Comparison of ENCODE assay signal across 1 cellular context in the genomic region with DNA sequence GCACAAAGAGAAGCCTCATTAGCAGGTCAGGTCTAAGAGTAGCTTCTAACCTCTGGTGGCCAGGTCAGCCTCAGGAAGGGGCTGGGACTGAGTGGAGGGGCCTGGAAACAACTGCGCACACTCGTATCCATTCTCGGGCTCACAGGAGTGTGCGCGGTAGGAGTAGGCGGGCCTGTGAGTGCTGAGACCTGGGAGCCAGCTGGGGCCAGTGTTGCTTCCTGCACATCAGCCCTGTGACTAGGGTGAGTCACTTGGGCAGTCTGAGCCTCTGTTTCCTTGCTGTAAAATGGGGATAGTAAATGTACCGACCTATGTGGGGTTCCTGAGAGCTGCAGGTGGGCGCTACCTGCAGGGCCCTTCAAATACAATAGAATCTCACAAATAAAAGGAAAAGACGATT.
TF ChIP-seq lines count a peak whose summit lies in the region.

No MANE protein-coding gene starts in this region.

TF ChIP-seq in K562, 482 proteins besides CTCF, POLR2A, EP300 and RAD21:
- TF ChIP-seq, protein P1, sequence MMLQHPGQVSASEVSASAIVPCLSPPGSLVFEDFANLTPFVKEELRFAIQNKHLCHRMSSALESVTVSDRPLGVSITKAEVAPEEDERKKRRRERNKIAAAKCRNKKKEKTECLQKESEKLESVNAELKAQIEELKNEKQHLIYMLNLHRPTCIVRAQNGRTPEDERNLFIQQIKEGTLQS (IDR thresholded peaks at IDR 0.05): 0 out of 2 replicates have a peak, but pooled peaks have one; percentile 24
- TF ChIP-seq, protein P1 (CRISPR knock-in tag; conservative IDR thresholded peaks at IDR 0.05): no peak
- TF ChIP-seq JUND (IDR thresholded peaks at IDR 0.05; ENCODE audit: borderline replicate concordance, low read depth, low read length) (peak; percentile 24; the same call in 1 of the 2 replicates), JUND (tag; IDR thresholded peaks at IDR 0.05; ENCODE audit: borderline replicate concordance, low read depth, low read length) (no peak), ZNF121 (CRISPR knock-in tag; conservative IDR thresholded peaks at IDR 0.05) (no peak)
- TF ChIP-seq, protein P2, sequence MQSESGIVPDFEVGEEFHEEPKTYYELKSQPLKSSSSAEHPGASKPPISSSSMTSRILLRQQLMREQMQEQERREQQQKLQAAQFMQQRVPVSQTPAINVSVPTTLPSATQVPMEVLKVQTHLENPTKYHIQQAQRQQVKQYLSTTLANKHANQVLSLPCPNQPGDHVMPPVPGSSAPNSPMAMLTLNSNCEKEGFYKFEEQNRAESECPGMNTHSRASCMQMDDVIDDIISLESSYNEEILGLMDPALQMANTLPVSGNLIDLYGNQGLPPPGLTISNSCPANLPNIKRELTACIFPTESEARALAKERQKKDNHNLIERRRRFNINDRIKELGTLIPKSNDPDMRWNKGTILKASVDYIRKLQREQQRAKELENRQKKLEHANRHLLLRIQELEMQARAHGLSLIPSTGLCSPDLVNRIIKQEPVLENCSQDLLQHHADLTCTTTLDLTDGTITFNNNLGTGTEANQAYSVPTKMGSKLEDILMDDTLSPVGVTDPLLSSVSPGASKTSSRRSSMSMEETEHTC (IDR thresholded peaks at IDR 0.05): no peak
- TF ChIP-seq, protein P3, sequence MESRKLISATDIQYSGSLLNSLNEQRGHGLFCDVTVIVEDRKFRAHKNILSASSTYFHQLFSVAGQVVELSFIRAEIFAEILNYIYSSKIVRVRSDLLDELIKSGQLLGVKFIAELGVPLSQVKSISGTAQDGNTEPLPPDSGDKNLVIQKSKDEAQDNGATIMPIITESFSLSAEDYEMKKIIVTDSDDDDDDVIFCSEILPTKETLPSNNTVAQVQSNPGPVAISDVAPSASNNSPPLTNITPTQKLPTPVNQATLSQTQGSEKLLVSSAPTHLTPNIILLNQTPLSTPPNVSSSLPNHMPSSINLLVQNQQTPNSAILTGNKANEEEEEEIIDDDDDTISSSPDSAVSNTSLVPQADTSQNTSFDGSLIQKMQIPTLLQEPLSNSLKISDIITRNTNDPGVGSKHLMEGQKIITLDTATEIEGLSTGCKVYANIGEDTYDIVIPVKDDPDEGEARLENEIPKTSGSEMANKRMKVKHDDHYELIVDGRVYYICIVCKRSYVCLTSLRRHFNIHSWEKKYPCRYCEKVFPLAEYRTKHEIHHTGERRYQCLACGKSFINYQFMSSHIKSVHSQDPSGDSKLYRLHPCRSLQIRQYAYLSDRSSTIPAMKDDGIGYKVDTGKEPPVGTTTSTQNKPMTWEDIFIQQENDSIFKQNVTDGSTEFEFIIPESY (CRISPR knock-in tag; IDR thresholded peaks at IDR 0.05): 0 out of 2 replicates have a peak, but pooled peaks have one; percentile 28
